Comparison of ENCODE assay signal across 1 cellular context in the genomic region with DNA sequence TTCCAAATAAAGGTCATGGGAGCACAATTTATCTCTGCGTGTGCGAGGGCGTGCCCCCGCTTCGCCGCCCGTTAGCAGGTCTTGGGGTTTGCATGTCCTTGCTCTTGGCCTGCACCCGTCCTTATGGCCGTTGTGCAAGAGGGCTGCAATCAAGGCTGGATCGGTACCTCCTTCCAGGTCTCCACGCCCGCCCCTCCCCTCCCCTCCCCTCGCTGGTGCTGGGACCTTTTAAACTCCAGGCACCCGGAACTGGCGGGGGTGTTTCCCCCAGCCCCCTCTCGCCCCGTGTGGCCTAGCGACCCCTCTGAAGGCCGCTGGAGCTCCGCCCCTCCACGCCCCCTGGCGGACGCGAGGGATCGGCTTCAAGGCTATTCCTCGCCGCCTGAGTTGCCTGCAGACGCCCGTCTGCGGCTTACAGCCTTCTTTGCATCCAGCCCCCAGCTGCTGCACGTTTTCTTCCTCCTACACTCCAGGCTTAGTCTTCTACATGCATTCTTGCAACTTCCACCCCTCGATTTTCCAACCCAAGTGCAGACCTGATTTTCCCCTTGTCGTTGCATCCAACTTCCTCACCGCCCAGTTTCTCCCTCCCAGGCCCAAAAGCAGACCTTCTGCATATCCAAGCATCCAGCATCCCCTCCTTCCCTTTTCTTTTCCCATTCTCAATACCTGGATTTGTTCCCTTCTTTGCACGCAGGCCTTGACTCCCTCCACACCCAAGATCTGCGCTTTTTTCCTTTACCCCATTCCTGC.
TF ChIP-seq lines count a peak whose summit lies in the region.

No MANE protein-coding gene starts in this region.

TF ChIP-seq in K562, 482 proteins besides CTCF, POLR2A, EP300 and RAD21 (continued from another document and continues in another):
- TF ChIP-seq, protein P1, sequence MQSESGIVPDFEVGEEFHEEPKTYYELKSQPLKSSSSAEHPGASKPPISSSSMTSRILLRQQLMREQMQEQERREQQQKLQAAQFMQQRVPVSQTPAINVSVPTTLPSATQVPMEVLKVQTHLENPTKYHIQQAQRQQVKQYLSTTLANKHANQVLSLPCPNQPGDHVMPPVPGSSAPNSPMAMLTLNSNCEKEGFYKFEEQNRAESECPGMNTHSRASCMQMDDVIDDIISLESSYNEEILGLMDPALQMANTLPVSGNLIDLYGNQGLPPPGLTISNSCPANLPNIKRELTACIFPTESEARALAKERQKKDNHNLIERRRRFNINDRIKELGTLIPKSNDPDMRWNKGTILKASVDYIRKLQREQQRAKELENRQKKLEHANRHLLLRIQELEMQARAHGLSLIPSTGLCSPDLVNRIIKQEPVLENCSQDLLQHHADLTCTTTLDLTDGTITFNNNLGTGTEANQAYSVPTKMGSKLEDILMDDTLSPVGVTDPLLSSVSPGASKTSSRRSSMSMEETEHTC (IDR thresholded peaks at IDR 0.05) = no peak
- TF ChIP-seq CBX2 (IDR thresholded peaks at IDR 0.05; ENCODE audit: insufficient read depth, low read length, poor library complexity, severe bottlenecking) (no peak), DMBX1 (CRISPR knock-in tag; IDR thresholded peaks at IDR 0.05; ENCODE audit: borderline replicate concordance) (peak; percentile 64; the same call in 1 of the 2 replicates), SP1 (CRISPR knock-in tag; IDR thresholded peaks at IDR 0.05) (peak; percentile 64), HLTF (IDR thresholded peaks at IDR 0.05) (peak; percentile 37; the same call in 1 of the 2 replicates), POLR2B (IDR thresholded peaks at IDR 0.05; ENCODE audit: low read depth, partially characterized antibody) (peak; percentile 44), THRAP3 (IDR thresholded peaks at IDR 0.05; ENCODE audit: borderline replicate concordance) (no peak), CC2D1A (IDR thresholded peaks at IDR 0.05) (0 out of 2 replicates have a peak, but pooled peaks have one; percentile 31), ZNF384 (IDR thresholded peaks at IDR 0.05; ENCODE audit: low read depth, low read length) (no peak), ZNF239 (CRISPR knock-in tag; IDR thresholded peaks at IDR 0.05) (no peak), SOX6 (IDR thresholded peaks at IDR 0.05) (peak; percentile 74), RFX5 (IDR thresholded peaks at IDR 0.05; ENCODE audit: low read depth, low read length) (no peak), BRF1 (IDR thresholded peaks at IDR 0.05; ENCODE audit: borderline replicate concordance, extremely low read depth, insufficient read length) (no peak), ZNF224 (CRISPR knock-in tag; IDR thresholded peaks at IDR 0.05) (no peak), ARID2 (IDR thresholded peaks at IDR 0.05) (no peak), MCM5 (IDR thresholded peaks at IDR 0.05; ENCODE audit: low read depth) (no peak), CREB1 (IDR thresholded peaks at IDR 0.05) (peak; percentile 26; the same call in 1 of the 2 replicates), CREB1 (CRISPR knock-in tag; IDR thresholded peaks at IDR 0.05) (no peak), HDAC3 (IDR thresholded peaks at IDR 0.05; ENCODE audit: borderline replicate concordance, partially characterized antibody) (no peak), KLF1 (tag; IDR thresholded peaks at IDR 0.05) (0 out of 2 replicates have a peak, but pooled peaks have one; percentile 70), LARP7 (IDR thresholded peaks at IDR 0.05) (0 out of 2 replicates have a peak, but pooled peaks have one; percentile 71), HCFC1 (IDR thresholded peaks at IDR 0.05; ENCODE audit: low read depth, low read length) (0 out of 2 replicates have a peak, but pooled peaks have one; percentile 12), TEAD1 (CRISPR knock-in tag; IDR thresholded peaks at IDR 0.05) (0 out of 4 replicates have a peak, but pooled peaks of 1 of the 2 experiments have one; percentile 19), ELF1 (tag; IDR thresholded peaks at IDR 0.05) (peak; percentile 78), CCNT2 (IDR thresholded peaks at IDR 0.05; ENCODE audit: borderline replicate concordance, extremely low read depth, insufficient read length, low read depth, low read length) (peak; percentile 71), ZNF197 (CRISPR knock-in tag; IDR thresholded peaks at IDR 0.05; ENCODE audit: low read depth) (peak; percentile 38; the same call in 1 of the 2 replicates), BCOR (IDR thresholded peaks at IDR 0.05) (0 out of 2 replicates have a peak, but pooled peaks have one; percentile 8), TFAM (CRISPR knock-in tag; conservative IDR thresholded peaks at IDR 0.05) (no peak), HMGN3 (IDR thresholded peaks at IDR 0.05; ENCODE audit: borderline replicate concordance, extremely low read depth, insufficient read length, low read depth, low read length) (peak; percentile 77), C11orf30 (IDR thresholded peaks at IDR 0.05; ENCODE audit: low read depth) (no peak), TAF9B (IDR thresholded peaks at IDR 0.05; ENCODE audit: partially characterized antibody) (peak; percentile 52)
- TF ChIP-seq, protein P2, sequence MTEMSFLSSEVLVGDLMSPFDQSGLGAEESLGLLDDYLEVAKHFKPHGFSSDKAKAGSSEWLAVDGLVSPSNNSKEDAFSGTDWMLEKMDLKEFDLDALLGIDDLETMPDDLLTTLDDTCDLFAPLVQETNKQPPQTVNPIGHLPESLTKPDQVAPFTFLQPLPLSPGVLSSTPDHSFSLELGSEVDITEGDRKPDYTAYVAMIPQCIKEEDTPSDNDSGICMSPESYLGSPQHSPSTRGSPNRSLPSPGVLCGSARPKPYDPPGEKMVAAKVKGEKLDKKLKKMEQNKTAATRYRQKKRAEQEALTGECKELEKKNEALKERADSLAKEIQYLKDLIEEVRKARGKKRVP (CRISPR knock-in tag; IDR thresholded peaks at IDR 0.05) = peak; percentile 88
- TF ChIP-seq, protein P3, sequence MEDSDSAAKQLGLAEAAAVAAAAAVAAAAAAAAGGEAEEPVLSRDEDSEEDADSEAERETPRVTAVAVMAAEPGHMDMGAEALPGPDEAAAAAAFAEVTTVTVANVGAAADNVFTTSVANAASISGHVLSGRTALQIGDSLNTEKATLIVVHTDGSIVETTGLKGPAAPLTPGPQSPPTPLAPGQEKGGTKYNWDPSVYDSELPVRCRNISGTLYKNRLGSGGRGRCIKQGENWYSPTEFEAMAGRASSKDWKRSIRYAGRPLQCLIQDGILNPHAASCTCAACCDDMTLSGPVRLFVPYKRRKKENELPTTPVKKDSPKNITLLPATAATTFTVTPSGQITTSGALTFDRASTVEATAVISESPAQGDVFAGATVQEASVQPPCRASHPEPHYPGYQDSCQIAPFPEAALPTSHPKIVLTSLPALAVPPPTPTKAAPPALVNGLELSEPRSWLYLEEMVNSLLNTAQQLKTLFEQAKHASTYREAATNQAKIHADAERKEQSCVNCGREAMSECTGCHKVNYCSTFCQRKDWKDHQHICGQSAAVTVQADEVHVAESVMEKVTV (CRISPR knock-in tag; IDR thresholded peaks at IDR 0.05) = no peak
- TF ChIP-seq, protein P4, sequence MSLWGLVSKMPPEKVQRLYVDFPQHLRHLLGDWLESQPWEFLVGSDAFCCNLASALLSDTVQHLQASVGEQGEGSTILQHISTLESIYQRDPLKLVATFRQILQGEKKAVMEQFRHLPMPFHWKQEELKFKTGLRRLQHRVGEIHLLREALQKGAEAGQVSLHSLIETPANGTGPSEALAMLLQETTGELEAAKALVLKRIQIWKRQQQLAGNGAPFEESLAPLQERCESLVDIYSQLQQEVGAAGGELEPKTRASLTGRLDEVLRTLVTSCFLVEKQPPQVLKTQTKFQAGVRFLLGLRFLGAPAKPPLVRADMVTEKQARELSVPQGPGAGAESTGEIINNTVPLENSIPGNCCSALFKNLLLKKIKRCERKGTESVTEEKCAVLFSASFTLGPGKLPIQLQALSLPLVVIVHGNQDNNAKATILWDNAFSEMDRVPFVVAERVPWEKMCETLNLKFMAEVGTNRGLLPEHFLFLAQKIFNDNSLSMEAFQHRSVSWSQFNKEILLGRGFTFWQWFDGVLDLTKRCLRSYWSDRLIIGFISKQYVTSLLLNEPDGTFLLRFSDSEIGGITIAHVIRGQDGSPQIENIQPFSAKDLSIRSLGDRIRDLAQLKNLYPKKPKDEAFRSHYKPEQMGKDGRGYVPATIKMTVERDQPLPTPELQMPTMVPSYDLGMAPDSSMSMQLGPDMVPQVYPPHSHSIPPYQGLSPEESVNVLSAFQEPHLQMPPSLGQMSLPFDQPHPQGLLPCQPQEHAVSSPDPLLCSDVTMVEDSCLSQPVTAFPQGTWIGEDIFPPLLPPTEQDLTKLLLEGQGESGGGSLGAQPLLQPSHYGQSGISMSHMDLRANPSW (CRISPR knock-in tag; IDR thresholded peaks at IDR 0.05) = no peak
- TF ChIP-seq, protein P5, sequence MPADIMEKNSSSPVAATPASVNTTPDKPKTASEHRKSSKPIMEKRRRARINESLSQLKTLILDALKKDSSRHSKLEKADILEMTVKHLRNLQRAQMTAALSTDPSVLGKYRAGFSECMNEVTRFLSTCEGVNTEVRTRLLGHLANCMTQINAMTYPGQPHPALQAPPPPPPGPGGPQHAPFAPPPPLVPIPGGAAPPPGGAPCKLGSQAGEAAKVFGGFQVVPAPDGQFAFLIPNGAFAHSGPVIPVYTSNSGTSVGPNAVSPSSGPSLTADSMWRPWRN (IDR thresholded peaks at IDR 0.05; ENCODE audit: low read depth) = no peak
- TF ChIP-seq, protein P6, sequence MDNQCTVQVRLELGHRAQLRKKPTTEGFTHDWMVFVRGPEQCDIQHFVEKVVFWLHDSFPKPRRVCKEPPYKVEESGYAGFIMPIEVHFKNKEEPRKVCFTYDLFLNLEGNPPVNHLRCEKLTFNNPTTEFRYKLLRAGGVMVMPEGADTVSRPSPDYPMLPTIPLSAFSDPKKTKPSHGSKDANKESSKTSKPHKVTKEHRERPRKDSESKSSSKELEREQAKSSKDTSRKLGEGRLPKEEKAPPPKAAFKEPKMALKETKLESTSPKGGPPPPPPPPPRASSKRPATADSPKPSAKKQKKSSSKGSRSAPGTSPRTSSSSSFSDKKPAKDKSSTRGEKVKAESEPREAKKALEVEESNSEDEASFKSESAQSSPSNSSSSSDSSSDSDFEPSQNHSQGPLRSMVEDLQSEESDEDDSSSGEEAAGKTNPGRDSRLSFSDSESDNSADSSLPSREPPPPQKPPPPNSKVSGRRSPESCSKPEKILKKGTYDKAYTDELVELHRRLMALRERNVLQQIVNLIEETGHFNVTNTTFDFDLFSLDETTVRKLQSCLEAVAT (IDR thresholded peaks at IDR 0.05) = peak in 1 of 2 experiments; percentile 33; a peak in 1 of 4 replicates
- TF ChIP-seq, protein P7, sequence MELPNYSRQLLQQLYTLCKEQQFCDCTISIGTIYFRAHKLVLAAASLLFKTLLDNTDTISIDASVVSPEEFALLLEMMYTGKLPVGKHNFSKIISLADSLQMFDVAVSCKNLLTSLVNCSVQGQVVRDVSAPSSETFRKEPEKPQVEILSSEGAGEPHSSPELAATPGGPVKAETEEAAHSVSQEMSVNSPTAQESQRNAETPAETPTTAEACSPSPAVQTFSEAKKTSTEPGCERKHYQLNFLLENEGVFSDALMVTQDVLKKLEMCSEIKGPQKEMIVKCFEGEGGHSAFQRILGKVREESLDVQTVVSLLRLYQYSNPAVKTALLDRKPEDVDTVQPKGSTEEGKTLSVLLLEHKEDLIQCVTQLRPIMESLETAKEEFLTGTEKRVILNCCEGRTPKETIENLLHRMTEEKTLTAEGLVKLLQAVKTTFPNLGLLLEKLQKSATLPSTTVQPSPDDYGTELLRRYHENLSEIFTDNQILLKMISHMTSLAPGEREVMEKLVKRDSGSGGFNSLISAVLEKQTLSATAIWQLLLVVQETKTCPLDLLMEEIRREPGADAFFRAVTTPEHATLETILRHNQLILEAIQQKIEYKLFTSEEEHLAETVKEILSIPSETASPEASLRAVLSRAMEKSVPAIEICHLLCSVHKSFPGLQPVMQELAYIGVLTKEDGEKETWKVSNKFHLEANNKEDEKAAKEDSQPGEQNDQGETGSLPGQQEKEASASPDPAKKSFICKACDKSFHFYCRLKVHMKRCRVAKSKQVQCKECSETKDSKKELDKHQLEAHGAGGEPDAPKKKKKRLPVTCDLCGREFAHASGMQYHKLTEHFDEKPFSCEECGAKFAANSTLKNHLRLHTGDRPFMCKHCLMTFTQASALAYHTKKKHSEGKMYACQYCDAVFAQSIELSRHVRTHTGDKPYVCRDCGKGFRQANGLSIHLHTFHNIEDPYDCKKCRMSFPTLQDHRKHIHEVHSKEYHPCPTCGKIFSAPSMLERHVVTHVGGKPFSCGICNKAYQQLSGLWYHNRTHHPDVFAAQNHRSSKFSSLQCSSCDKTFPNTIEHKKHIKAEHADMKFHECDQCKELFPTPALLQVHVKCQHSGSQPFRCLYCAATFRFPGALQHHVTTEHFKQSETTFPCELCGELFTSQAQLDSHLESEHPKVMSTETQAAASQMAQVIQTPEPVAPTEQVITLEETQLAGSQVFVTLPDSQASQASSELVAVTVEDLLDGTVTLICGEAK (IDR thresholded peaks at IDR 0.05) = 0 out of 2 replicates have a peak, but pooled peaks have one; percentile 17
- TF ChIP-seq, protein P7 (CRISPR knock-in tag; IDR thresholded peaks at IDR 0.05) = no peak
- TF ChIP-seq, protein P8, sequence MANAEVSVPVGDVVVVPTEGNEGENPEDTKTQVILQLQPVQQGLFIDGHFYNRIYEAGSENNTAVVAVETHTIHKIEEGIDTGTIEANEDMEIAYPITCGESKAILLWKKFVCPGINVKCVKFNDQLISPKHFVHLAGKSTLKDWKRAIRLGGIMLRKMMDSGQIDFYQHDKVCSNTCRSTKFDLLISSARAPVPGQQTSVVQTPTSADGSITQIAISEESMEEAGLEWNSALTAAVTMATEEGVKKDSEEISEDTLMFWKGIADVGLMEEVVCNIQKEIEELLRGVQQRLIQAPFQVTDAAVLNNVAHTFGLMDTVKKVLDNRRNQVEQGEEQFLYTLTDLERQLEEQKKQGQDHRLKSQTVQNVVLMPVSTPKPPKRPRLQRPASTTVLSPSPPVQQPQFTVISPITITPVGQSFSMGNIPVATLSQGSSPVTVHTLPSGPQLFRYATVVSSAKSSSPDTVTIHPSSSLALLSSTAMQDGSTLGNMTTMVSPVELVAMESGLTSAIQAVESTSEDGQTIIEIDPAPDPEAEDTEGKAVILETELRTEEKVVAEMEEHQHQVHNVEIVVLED (CRISPR knock-in tag; IDR thresholded peaks at IDR 0.05) = no peak
